Comparison of ENCODE assay signal across 35 cellular contexts in the genomic region with DNA sequence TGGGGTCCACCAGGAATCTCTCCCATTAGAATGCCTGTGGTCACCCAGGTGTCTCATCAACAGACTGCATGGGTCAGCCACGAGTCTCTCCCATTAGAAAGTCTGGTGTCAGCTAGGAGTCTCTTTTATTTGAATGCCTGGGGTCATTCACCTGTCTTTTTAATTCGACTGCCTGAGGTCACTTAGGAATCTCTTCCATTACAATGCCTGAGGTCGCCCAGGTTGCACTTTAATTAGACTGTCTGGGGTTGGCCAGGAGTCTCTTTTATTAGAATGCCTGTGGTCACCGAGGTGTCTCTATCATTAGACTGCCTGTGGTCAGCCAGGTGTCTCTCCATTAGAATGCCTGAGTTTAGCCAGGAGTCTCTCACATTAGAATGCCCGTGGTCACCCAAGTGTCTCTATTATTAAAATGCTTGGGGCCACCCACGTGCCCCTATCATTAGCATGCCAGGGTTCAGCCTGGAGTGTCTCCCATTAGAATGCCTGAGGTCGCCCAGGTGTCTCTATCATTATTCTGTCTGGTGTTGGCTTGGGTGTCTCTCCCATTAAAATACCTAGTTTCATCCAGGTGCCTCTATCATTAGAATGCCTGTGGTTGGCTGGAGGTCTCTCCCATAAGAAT.
"Had no signal": no experiment of that assay in that cellular context is flagged by ENCODE, and none has a peak within 500 bp of the region (broad histone marks: within the 10 kb centered on the region; RNA-seq: fewer than 3 reads in every experiment).

No MANE protein-coding gene starts in this region.

- H3K27ac ChIP-seq: brain microvascular endothelial cell, epithelial cell of prostate, neutrophil, ovary, right lobe of liver, skin epidermis, testis had no signal

- H3K27ac Mint-ChIP-seq: activated CD4-positive, alpha-beta memory T cell treated with anti-CD3 and anti-CD28 coated beads for 36 hours; activated CD4-positive, alpha-beta T cell treated with anti-CD3 and anti-CD28 coated beads, Interleukin-2, amount 10 ng/mL, durations not matched to agents 24 days and 14 days; activated T-helper 1 cell treated with anti-CD3 and anti-CD28 coated beads, Interleukin-12 subunit alpha, Interleukin-12 subunit beta, Interleukin-2, Interleukin-4 antibody, amounts not matched to agents 30 ng/mL and 10 ng/mL and 1 ng/mL, durations not matched to agents 14 hours and 24 hours and 36 hours; naive B cell; nephron progenitor cell; progenitor cell of endocrine pancreas had no signal

- H3K4me3 ChIP-seq: mucosa of descending colon, ovary, right lobe of liver, skin epidermis, testis had no signal

- H3K4me1 Mint-ChIP-seq: activated CD4-positive, alpha-beta T cell treated with anti-CD3 and anti-CD28 coated beads, Interleukin-2, amount 10 ng/mL, durations not matched to agents 24 days and 14 days; naive B cell; nephron progenitor cell had no signal

- H3K4me1 ChIP-seq: right lobe of liver, testis had no signal

- H3K9me3 ChIP-seq: right lobe of liver, testis had no signal

- H3K27me3 ChIP-seq: brain microvascular endothelial cell, neutrophil, ovary, right lobe of liver, testis had no signal

- H3K36me3 ChIP-seq: brain microvascular endothelial cell, neutrophil, ovary, right lobe of liver had no signal

- H3K27me3 Mint-ChIP-seq: activated CD4-positive, alpha-beta memory T cell treated with anti-CD3 and anti-CD28 coated beads for 36 hours; activated CD4-positive, alpha-beta T cell treated with anti-CD3 and anti-CD28 coated beads, Interleukin-2, amount 10 ng/mL, durations not matched to agents 24 days and 14 days; naive B cell; progenitor cell of endocrine pancreas had no signal

- H3K4me3 Mint-ChIP-seq: activated CD4-positive, alpha-beta memory T cell treated with anti-CD3 and anti-CD28 coated beads for 36 hours; activated CD4-positive, alpha-beta T cell treated with anti-CD3 and anti-CD28 coated beads, Interleukin-2, amount 10 ng/mL, durations not matched to agents 24 days and 14 days; activated T-helper 1 cell treated with anti-CD3 and anti-CD28 coated beads, Interleukin-12 subunit alpha, Interleukin-12 subunit beta, Interleukin-2, Interleukin-4 antibody, amounts not matched to agents 30 ng/mL and 10 ng/mL and 1 ng/mL, durations not matched to agents 14 hours and 24 hours and 36 hours; nephron progenitor cell had no signal

- DNase-seq: activated CD4-positive, alpha-beta memory T cell treated with anti-CD3 and anti-CD28 coated beads for 36 hours; activated CD4-positive, alpha-beta T cell treated with anti-CD3 and anti-CD28 coated beads, Interleukin-2, amount 10 ng/mL, durations not matched to agents 24 days and 14 days; activated CD4-positive, CD25-positive, alpha-beta regulatory T cell treated with anti-CD3 and anti-CD28 coated beads, Interleukin-2, amount 50 U/mL, for 72 hours; activated CD8-positive, alpha-beta memory T cell treated with anti-CD3 and anti-CD28 coated beads, Interleukin-2, amount 50 U/mL, for 4 hours; activated gamma-delta T cell treated with Interleukin-2 at 50 U/mL for 16 hours; activated naive CD4-positive, alpha-beta T cell treated with anti-CD3 and anti-CD28 coated beads, Interleukin-2, amount 50 U/mL, for 16 hours; activated T-cell treated with anti-CD3 and anti-CD28 coated beads, Interleukin-2, amount 50 U/mL, for 1 hour; amniotic stem cell; brain microvascular endothelial cell; caudate nucleus; dermis blood vessel endothelial cell; effector CD8-positive, alpha-beta T cell; glutamatergic neuron; left colon; mesendoderm; mucosa of descending colon; naive B cell; nephron progenitor cell; ovary; stimulated activated CD4-positive, alpha-beta T cell treated with anti-CD3 and anti-CD28 coated beads, Interleukin-12 subunit alpha, Interleukin-12 subunit beta, amount 100 ng/mL, for 4 hours; stimulated activated CD4-positive, alpha-beta T cell treated with anti-CD3 and anti-CD28 coated beads, Interleukin-4, amount 100 ng/mL, for 1 hour; stimulated activated naive CD8-positive, alpha-beta T cell treated with anti-CD3 and anti-CD28 coated beads, Interleukin-15, Interleukin-2, amounts not matched to agents 100 U/mL and 50 U/mL, for 24 hours; T-helper 2 cell; testis; trophoblast cell had no signal

- FAIRE-seq: astrocyte, endometrium, frontal cortex, islet of Langerhans had no signal
